8 cellular contexts compared by ENCODE assay signal in the genomic region with DNA sequence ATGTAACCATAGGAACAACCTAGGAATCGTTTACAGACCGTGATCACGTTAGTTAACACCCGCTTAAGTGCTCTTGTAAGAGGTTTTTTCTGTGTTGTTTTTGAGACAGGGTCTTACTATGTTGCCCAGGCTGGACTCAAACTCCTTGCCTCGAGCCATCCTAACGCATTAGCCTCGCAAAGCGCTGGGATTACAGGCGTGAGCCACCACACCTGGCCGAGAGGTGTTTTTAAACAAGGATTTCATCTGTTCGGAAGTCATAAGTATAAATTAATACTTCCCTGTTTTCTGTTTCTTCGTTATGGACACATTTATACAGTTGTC. TPM values are rescaled to one million over a fixed set of nuclear protein-coding genes. Genes with fewer than 3 reads are reported as not detected.
DNase-seq lines count a peak whose midpoint lies in the region; ATAC-seq and TF ChIP-seq lines count a peak whose summit lies in the region.

No MANE protein-coding gene starts in this region.

- no peak for DNase-seq in activated T-cell treated with anti-CD3 and anti-CD28 coated beads, Interleukin-2, amount 50 U/mL, for 24 hours
- no peak for DNase-seq in activated T-cell treated with anti-CD3 and anti-CD28 coated beads, Interleukin-2, amount 50 U/mL, for 1 hour
- DNase-seq in activated naive CD8-positive, alpha-beta T cell treated with anti-CD3 and anti-CD28 coated beads, Interleukin-2, amount 10 ng/mL, durations not matched to agents 7 days and 5 days: no peak
- no peak for DNase-seq in tibial nerve (ENCODE audit: low spot score in 2 of 2)

- peaks cover 3 to 13% (median 11%) of the 10 kb centered on the region in 4 donors for H3K36me3 ChIP-seq in liver (ENCODE audit: control insufficient read depth in 4 of 4, insufficient read depth in 3 of 4, low read depth in 1 of 4, low read length in 3 of 4)
- peaks cover 0 to 34% (median 2%) of the 10 kb centered on the region in 3 donors for H3K36me3 ChIP-seq in tibial nerve

- 3% methylated on average over 12 of the region's 12 CpGs for WGBS in liver
- WGBS in tibial nerve, 2 donors: 8% methylated on average over 12 of the region's 12 CpGs

- H3K4me3 Mint-ChIP-seq in activated T-cell treated with anti-CD3 and anti-CD28 coated beads, Interleukin-2, amount 50 U/mL, for 24 hours: peak overlapping the region; percentile 95
- H3K4me3 Mint-ChIP-seq in activated naive CD8-positive, alpha-beta T cell treated with anti-CD3 and anti-CD28 coated beads, Interleukin-2, amount 10 ng/mL, durations not matched to agents 7 days and 5 days: peak overlapping the region; percentile 95

- H3K9ac ChIP-seq in liver (ENCODE audit: low read depth in 1 of 2, low read length in 2 of 2): peak overlapping the region; percentile 57 to 97

- H3K4me1 Mint-ChIP-seq in activated T-cell treated with anti-CD3 and anti-CD28 coated beads, Interleukin-2, amount 50 U/mL, for 24 hours (ENCODE audit: low read depth): peaks cover 43% of the 10 kb centered on the region
- peaks cover 18% of the 10 kb centered on the region for H3K4me1 Mint-ChIP-seq in activated naive CD8-positive, alpha-beta T cell treated with anti-CD3 and anti-CD28 coated beads, Interleukin-2, amount 10 ng/mL, durations not matched to agents 7 days and 5 days

- no peaks in the 10 kb centered on the region for H3K27me3 ChIP-seq in liver (ENCODE audit: control insufficient read depth in 4 of 4, insufficient read depth in 4 of 4, low read length in 3 of 4)
- no peaks in the 10 kb centered on the region for H3K27me3 ChIP-seq in tibial nerve

- H3K9me3 Mint-ChIP-seq in activated T-cell treated with anti-CD3 and anti-CD28 coated beads, Interleukin-2, amount 50 U/mL, for 24 hours: no peaks in the 10 kb centered on the region
- H3K9me3 Mint-ChIP-seq in activated naive CD8-positive, alpha-beta T cell treated with anti-CD3 and anti-CD28 coated beads, Interleukin-2, amount 10 ng/mL, durations not matched to agents 7 days and 5 days: no peaks in the 10 kb centered on the region

- no peak for TF ChIP-seq EP300 in tibial nerve (IDR thresholded peaks at IDR 0.05)

- peak overlapping the region; percentile 60 to 80 for H3K27ac ChIP-seq in liver (ENCODE audit: low read depth in 1 of 2, low read length in 2 of 2)
- H3K27ac ChIP-seq in tibial nerve: peak overlapping the region; percentile 6 to 87 (median 72)

- H3K36me3 Mint-ChIP-seq in activated T-cell treated with anti-CD3 and anti-CD28 coated beads, Interleukin-2, amount 50 U/mL, for 24 hours (ENCODE audit: low read depth): peaks cover 41% of the 10 kb centered on the region
- peaks cover 9% of the 10 kb centered on the region for H3K36me3 Mint-ChIP-seq in activated naive CD8-positive, alpha-beta T cell treated with anti-CD3 and anti-CD28 coated beads, Interleukin-2, amount 10 ng/mL, durations not matched to agents 7 days and 5 days

- H3K4me3 ChIP-seq in liver (ENCODE audit: low read depth in 1 of 3, low read length in 3 of 3) (peak overlapping the region; percentile 82 to 92 (median 84)), tibial nerve (peak overlapping the region; percentile 57 to 95 (median 88))

- peaks cover 0 to 20% (median 1%) of the 10 kb centered on the region in 4 donors for H3K4me1 ChIP-seq in liver (ENCODE audit: control insufficient read depth in 4 of 4, insufficient read depth in 4 of 4, low read length in 3 of 4)
- H3K4me1 ChIP-seq in tibial nerve: peaks cover 0 to 39% (median 7%) of the 10 kb centered on the region in 4 donors

- POLR2A ChIA-PET in activated naive CD8-positive, alpha-beta T cell treated with anti-CD3 and anti-CD28 coated beads, Interleukin-2, amount 10 ng/mL, durations not matched to agents 7 days and 5 days (lab: Charles Lee): no interaction called here

- no peak for TF ChIP-seq POLR2A in tibial nerve (IDR thresholded peaks at IDR 0.05)

- no peak for TF ChIP-seq RAD21 in liver (IDR thresholded peaks at IDR 0.05)

- H3K9me3 ChIP-seq in liver (ENCODE audit: control insufficient read depth in 4 of 4, low read length in 3 of 4) (no peaks in the 10 kb centered on the region), tibial nerve (no peaks in the 10 kb centered on the region)

- no peak for ATAC-seq in activated naive CD8-positive, alpha-beta T cell treated with anti-CD3 and anti-CD28 coated beads, Interleukin-2, amount 10 ng/mL, durations not matched to agents 7 days and 5 days (ENCODE audit: low read depth)
- ATAC-seq in GM18873 (IDR thresholded peaks at IDR 0.05; ENCODE audit: low FRiP score, unreplicated experiment) (no peak), GM18517 (IDR thresholded peaks at IDR 0.05; ENCODE audit: unreplicated experiment) (no peak), HG03565 (IDR thresholded peaks at IDR 0.05; ENCODE audit: unreplicated experiment) (no peak)

- peaks cover 22% of the 10 kb centered on the region for H3K27me3 Mint-ChIP-seq in activated T-cell treated with anti-CD3 and anti-CD28 coated beads, Interleukin-2, amount 50 U/mL, for 24 hours
- H3K27me3 Mint-ChIP-seq in activated naive CD8-positive, alpha-beta T cell treated with anti-CD3 and anti-CD28 coated beads, Interleukin-2, amount 10 ng/mL, durations not matched to agents 7 days and 5 days: peaks cover 14% of the 10 kb centered on the region

- H3K27ac Mint-ChIP-seq in activated T-cell treated with anti-CD3 and anti-CD28 coated beads, Interleukin-2, amount 50 U/mL, for 24 hours: peak overlapping the region; percentile 87
- H3K27ac Mint-ChIP-seq in activated naive CD8-positive, alpha-beta T cell treated with anti-CD3 and anti-CD28 coated beads, Interleukin-2, amount 10 ng/mL, durations not matched to agents 7 days and 5 days: peak overlapping the region; percentile 65

- no peak for TF ChIP-seq CTCF in liver (IDR thresholded peaks at IDR 0.05; ENCODE audit: low read depth, low read length, missing input control)
- TF ChIP-seq CTCF in tibial nerve (IDR thresholded peaks at IDR 0.05): no peak

TF ChIP-seq in liver, 16 proteins besides CTCF, POLR2A, EP300 and RAD21 (continues in another document):
- TF ChIP-seq NR2F2 (IDR thresholded peaks at IDR 0.05) (no peak), FOXA1 (IDR thresholded peaks at IDR 0.05) (no peak), GABPA (IDR thresholded peaks at IDR 0.05 in 1 of 2, conservative IDR thresholded peaks at IDR 0.05 in 1 of 2) (no peak), FOXA2 (IDR thresholded peaks at IDR 0.05) (no peak), RXRA (IDR thresholded peaks at IDR 0.05) (no peak), JUND (IDR thresholded peaks at IDR 0.05) (no peak), EGR1 (IDR thresholded peaks at IDR 0.05; ENCODE audit: low read depth in 2 of 2) (no peak), SP1 (IDR thresholded peaks at IDR 0.05) (no peak), TAF1 (conservative IDR thresholded peaks at IDR 0.05) (no peak)
- TF ChIP-seq, protein P1, sequence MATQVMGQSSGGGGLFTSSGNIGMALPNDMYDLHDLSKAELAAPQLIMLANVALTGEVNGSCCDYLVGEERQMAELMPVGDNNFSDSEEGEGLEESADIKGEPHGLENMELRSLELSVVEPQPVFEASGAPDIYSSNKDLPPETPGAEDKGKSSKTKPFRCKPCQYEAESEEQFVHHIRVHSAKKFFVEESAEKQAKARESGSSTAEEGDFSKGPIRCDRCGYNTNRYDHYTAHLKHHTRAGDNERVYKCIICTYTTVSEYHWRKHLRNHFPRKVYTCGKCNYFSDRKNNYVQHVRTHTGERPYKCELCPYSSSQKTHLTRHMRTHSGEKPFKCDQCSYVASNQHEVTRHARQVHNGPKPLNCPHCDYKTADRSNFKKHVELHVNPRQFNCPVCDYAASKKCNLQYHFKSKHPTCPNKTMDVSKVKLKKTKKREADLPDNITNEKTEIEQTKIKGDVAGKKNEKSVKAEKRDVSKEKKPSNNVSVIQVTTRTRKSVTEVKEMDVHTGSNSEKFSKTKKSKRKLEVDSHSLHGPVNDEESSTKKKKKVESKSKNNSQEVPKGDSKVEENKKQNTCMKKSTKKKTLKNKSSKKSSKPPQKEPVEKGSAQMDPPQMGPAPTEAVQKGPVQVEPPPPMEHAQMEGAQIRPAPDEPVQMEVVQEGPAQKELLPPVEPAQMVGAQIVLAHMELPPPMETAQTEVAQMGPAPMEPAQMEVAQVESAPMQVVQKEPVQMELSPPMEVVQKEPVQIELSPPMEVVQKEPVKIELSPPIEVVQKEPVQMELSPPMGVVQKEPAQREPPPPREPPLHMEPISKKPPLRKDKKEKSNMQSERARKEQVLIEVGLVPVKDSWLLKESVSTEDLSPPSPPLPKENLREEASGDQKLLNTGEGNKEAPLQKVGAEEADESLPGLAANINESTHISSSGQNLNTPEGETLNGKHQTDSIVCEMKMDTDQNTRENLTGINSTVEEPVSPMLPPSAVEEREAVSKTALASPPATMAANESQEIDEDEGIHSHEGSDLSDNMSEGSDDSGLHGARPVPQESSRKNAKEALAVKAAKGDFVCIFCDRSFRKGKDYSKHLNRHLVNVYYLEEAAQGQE (IDR thresholded peaks at IDR 0.05): no peak
- TF ChIP-seq, protein P2, sequence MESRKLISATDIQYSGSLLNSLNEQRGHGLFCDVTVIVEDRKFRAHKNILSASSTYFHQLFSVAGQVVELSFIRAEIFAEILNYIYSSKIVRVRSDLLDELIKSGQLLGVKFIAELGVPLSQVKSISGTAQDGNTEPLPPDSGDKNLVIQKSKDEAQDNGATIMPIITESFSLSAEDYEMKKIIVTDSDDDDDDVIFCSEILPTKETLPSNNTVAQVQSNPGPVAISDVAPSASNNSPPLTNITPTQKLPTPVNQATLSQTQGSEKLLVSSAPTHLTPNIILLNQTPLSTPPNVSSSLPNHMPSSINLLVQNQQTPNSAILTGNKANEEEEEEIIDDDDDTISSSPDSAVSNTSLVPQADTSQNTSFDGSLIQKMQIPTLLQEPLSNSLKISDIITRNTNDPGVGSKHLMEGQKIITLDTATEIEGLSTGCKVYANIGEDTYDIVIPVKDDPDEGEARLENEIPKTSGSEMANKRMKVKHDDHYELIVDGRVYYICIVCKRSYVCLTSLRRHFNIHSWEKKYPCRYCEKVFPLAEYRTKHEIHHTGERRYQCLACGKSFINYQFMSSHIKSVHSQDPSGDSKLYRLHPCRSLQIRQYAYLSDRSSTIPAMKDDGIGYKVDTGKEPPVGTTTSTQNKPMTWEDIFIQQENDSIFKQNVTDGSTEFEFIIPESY (IDR thresholded peaks at IDR 0.05): no peak
- TF ChIP-seq, protein P3, sequence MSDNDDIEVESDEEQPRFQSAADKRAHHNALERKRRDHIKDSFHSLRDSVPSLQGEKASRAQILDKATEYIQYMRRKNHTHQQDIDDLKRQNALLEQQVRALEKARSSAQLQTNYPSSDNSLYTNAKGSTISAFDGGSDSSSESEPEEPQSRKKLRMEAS (IDR thresholded peaks at IDR 0.05): no peak

RNA-seq across cellular contexts. Expression of a gene that starts 0.7 kb away (rescaled TPM):
- 10 to 100 TPM; 19.9 to 20.5 TPM for total RNA-seq in activated naive CD8-positive, alpha-beta T cell treated with anti-CD3 and anti-CD28 coated beads, Interleukin-2, amount 10 ng/mL, durations not matched to agents 7 days and 5 days
- total RNA-seq in liver (10 to 100 TPM; 13.3 to 20.1 TPM), tibial nerve (10 to 100 TPM; 22.8 to 36.1 (median 27.5) TPM)
- 10 to 100 TPM; 10.1 to 14.5 TPM for polyA plus RNA-seq in liver

RNA-seq across cellular contexts. Expression of a gene that starts 45.6 kb away (rescaled TPM):
- total RNA-seq in activated naive CD8-positive, alpha-beta T cell treated with anti-CD3 and anti-CD28 coated beads, Interleukin-2, amount 10 ng/mL, durations not matched to agents 7 days and 5 days: under 1 TPM in 1 of 2 experiments, not detected in 1; 0.14 TPM
- total RNA-seq in liver (10 to 100 TPM in 1 of 2 donors, 1 to 10 TPM in 1; 2.8 to 13.0 TPM), tibial nerve (not detected)
- 1 to 10 TPM in 1 of 2 donors, under 1 TPM in 1; 0.51 to 1.3 TPM for polyA plus RNA-seq in liver
